ENCODE assay signal across 27 cellular contexts in the genomic region with DNA sequence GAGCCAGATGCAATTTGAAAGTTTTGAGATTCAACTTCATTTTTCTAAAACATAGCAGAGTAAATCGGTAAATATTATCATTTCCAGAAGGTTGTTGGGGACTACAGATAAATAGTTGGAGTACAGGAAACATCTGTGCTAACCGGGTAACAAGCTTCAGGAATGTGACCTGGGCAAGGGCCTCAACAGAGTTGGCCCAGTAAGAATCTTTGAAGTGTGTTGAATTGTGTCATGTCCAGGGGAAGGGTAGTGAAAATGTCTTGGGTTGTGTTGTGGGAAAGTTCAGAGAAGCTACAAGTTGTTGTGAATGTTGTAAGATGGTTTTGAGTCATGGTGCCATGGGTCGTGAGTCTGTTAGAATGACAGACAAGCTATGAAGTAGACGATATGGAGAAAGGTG. TPM values are rescaled to one million over a fixed set of nuclear protein-coding genes. Genes with fewer than 3 reads are reported as not detected.
DNase-seq lines count a peak whose midpoint lies in the region; TF ChIP-seq lines count a peak whose summit lies in the region.
"Had no signal": no experiment of that assay in that cellular context is flagged by ENCODE, and none has a peak within 500 bp of the region (broad histone marks: within the 10 kb centered on the region; RNA-seq: fewer than 3 reads in every experiment).

No MANE protein-coding gene starts in this region.

- peaks cover 0 to 54% (median 24%) of the 10 kb centered on the region in 4 donors for H3K36me3 ChIP-seq in transverse colon
- H3K36me3 ChIP-seq in MM.1S (replicated peaks; ENCODE audit: insufficient read depth, low read length) = no peaks in the 10 kb centered on the region; the same call in 1 of the 2 replicates
- H3K36me3 ChIP-seq: ovary had no signal

- no peak for DNase-seq in activated CD4-positive, alpha-beta memory T cell treated with anti-CD3 and anti-CD28 coated beads for 36 hours
- DNase-seq in activated CD4-positive, alpha-beta memory T cell treated with anti-CD3 and anti-CD28 coated beads, Interleukin-2, amount 10 ng/mL, durations not matched to agents 7 days and 5 days = no peak
- peak; percentile 89 for DNase-seq in choroid plexus epithelial cell (ENCODE audit: low read depth)
- peak; percentile 72 for DNase-seq in glomerular endothelial cell (ENCODE audit: extremely low read depth, low read depth, low spot score)
- DNase-seq in transverse colon = no peak
- DNase-seq in MM.1S = no peak
- no peak for DNase-seq in head of caudate nucleus
- no peak for DNase-seq in DMS 273 (lab: John Stamatoyannopoulos, UW; ENCODE audit: unreplicated experiment)
- DNase-seq: activated CD8-positive, alpha-beta T cell treated with anti-CD3 and anti-CD28 coated beads for 36 hours; body of pancreas; CD8-positive, alpha-beta memory T cell; effector CD4-positive, alpha-beta T cell; gastrocnemius medialis; H7; hypothalamus; Karpas-422; left ventricle myocardium superior; natural killer cell; NCI-H1694; ovary; right cardiac atrium; SK-N-SH; stimulated activated CD4-positive, alpha-beta T cell treated with anti-CD3 and anti-CD28 coated beads, Interleukin-2, amount 100 ng/mL, for 48 hours; upper lobe of right lung had no signal

- H4K20me1 ChIP-seq in MM.1S (ENCODE audit: insufficient read depth, low read length) = no peaks in the 10 kb centered on the region

- intact Hi-C loops in activated CD4-positive, alpha-beta memory T cell treated with anti-CD3 and anti-CD28 coated beads for 36 hours (cut with micrococcal nuclease) = no loop called here
- intact Hi-C loops in transverse colon (cut with DNase I; ENCODE audit: low total_unique reads) (no loop called here), head of caudate nucleus (cut with DNase I) (no loop called here)

- H3K9me3 ChIP-seq in transverse colon (no peaks in the 10 kb centered on the region), MM.1S (replicated peaks; ENCODE audit: insufficient read depth, low read length) (no peaks in the 10 kb centered on the region)
- H3K9me3 ChIP-seq: body of pancreas, gastrocnemius medialis, ovary, SK-N-SH, upper lobe of right lung had no signal

- no peak overlapping the region for H3K4me3 Mint-ChIP-seq in activated CD4-positive, alpha-beta memory T cell treated with anti-CD3 and anti-CD28 coated beads for 36 hours
- H3K4me3 Mint-ChIP-seq in activated CD4-positive, alpha-beta memory T cell treated with anti-CD3 and anti-CD28 coated beads, Interleukin-2, amount 10 ng/mL, durations not matched to agents 7 days and 5 days = no peak overlapping the region
- H3K4me3 Mint-ChIP-seq: activated CD8-positive, alpha-beta T cell treated with anti-CD3 and anti-CD28 coated beads for 36 hours; natural killer cell; T-helper 1 cell treated with Interleukin-12 subunit alpha and Interleukin-12 subunit beta and Interleukin-4 antibody, amounts not matched to agents 30 μg/mL and 1 μg/mL, for 36 hours had no signal

- H3K27ac Mint-ChIP-seq in activated CD4-positive, alpha-beta memory T cell treated with anti-CD3 and anti-CD28 coated beads for 36 hours = peak overlapping the region; percentile 1
- H3K27ac Mint-ChIP-seq in activated CD4-positive, alpha-beta memory T cell treated with anti-CD3 and anti-CD28 coated beads, Interleukin-2, amount 10 ng/mL, durations not matched to agents 7 days and 5 days = no peak overlapping the region
- H3K27ac Mint-ChIP-seq: activated CD8-positive, alpha-beta T cell treated with anti-CD3 and anti-CD28 coated beads for 36 hours; T-helper 1 cell treated with Interleukin-12 subunit alpha and Interleukin-12 subunit beta and Interleukin-4 antibody, amounts not matched to agents 30 μg/mL and 1 μg/mL, for 36 hours had no signal

- H3F3A ChIP-seq in MM.1S (ENCODE audit: insufficient read depth, low read length) = no peaks in the 10 kb centered on the region

- no peak overlapping the region for H3K9ac ChIP-seq in MM.1S (ENCODE audit: low read length)
- H3K9ac ChIP-seq: SK-N-SH had no signal

- H3K9me3 Mint-ChIP-seq in activated CD4-positive, alpha-beta memory T cell treated with anti-CD3 and anti-CD28 coated beads for 36 hours = no peaks in the 10 kb centered on the region
- H3K9me3 Mint-ChIP-seq in activated CD4-positive, alpha-beta memory T cell treated with anti-CD3 and anti-CD28 coated beads, Interleukin-2, amount 10 ng/mL, durations not matched to agents 7 days and 5 days = no peaks in the 10 kb centered on the region
- H3K9me3 Mint-ChIP-seq: activated CD8-positive, alpha-beta T cell treated with anti-CD3 and anti-CD28 coated beads for 36 hours; CD8-positive, alpha-beta memory T cell; natural killer cell; T-helper 1 cell treated with Interleukin-12 subunit alpha and Interleukin-12 subunit beta and Interleukin-4 antibody, amounts not matched to agents 30 μg/mL and 1 μg/mL, for 36 hours had no signal

- H3K27me3 ChIP-seq in transverse colon (no peaks in the 10 kb centered on the region), MM.1S (replicated peaks; ENCODE audit: insufficient read depth, low read length) (no peaks in the 10 kb centered on the region)
- H3K27me3 ChIP-seq: body of pancreas, gastrocnemius medialis, ovary, upper lobe of right lung had no signal

- H2AFZ ChIP-seq in MM.1S (ENCODE audit: low read length) = no peak overlapping the region

- in situ Hi-C loops in transverse colon (cut with MboI; ENCODE audit: low pct_ligation_motif_present in 1 of 4, low pct_unique_long_range_greater_than_20kb in 1 of 4, low sequenced_read_pairs in 3 of 4) = no loop called here

- WGBS in transverse colon (ENCODE audit: low coverage in 1 of 2), 2 donors = 79 to 88% methylated on average over 2 to 4 of the region's 4 CpGs

- no peak for TF ChIP-seq POLR2A in transverse colon (IDR thresholded peaks at IDR 0.05)

- CTCF ChIA-PET in activated CD4-positive, alpha-beta memory T cell treated with anti-CD3 and anti-CD28 coated beads for 36 hours (lab: Charles Lee) = interaction anchor here (1.0 to 1.5 kb wide), 2 partner anchors 12 to 35 kb away, joined by 3 to 4 read pairs; no protein-coding TSS in a partner anchor
- CTCF ChIA-PET in activated CD4-positive, alpha-beta memory T cell treated with anti-CD3 and anti-CD28 coated beads, Interleukin-2, amount 10 ng/mL, durations not matched to agents 7 days and 5 days (lab: Charles Lee) = no interaction called here

- no peak overlapping the region for H3K4me2 ChIP-seq in MM.1S (ENCODE audit: low read depth, low read length)
- H3K4me2 ChIP-seq: SK-N-SH had no signal

- H3K4me1 Mint-ChIP-seq in activated CD4-positive, alpha-beta memory T cell treated with anti-CD3 and anti-CD28 coated beads for 36 hours (ENCODE audit: low read depth) = peaks cover 4% of the 10 kb centered on the region
- peaks cover 16% of the 10 kb centered on the region for H3K4me1 Mint-ChIP-seq in activated CD4-positive, alpha-beta memory T cell treated with anti-CD3 and anti-CD28 coated beads, Interleukin-2, amount 10 ng/mL, durations not matched to agents 7 days and 5 days

- peaks cover 41% of the 10 kb centered on the region for H3K36me3 Mint-ChIP-seq in activated CD4-positive, alpha-beta memory T cell treated with anti-CD3 and anti-CD28 coated beads for 36 hours
- H3K36me3 Mint-ChIP-seq in activated CD4-positive, alpha-beta memory T cell treated with anti-CD3 and anti-CD28 coated beads, Interleukin-2, amount 10 ng/mL, durations not matched to agents 7 days and 5 days (ENCODE audit: low read depth) = peaks cover 58% of the 10 kb centered on the region

- TF ChIP-seq CTCF in choroid plexus epithelial cell (conservative IDR thresholded peaks at IDR 0.05; ENCODE audit: low read depth, low read length) (no peak), transverse colon (IDR thresholded peaks at IDR 0.05) (no peak), MM.1S (IDR thresholded peaks at IDR 0.05; ENCODE audit: low read length) (no peak)

- no peaks in the 10 kb centered on the region for H3K9me2 ChIP-seq in MM.1S (replicated peaks; ENCODE audit: insufficient read depth, low read length)
- H3K9me2 ChIP-seq: SK-N-SH had no signal

- POLR2A ChIA-PET in activated CD4-positive, alpha-beta memory T cell treated with anti-CD3 and anti-CD28 coated beads for 36 hours (lab: Charles Lee) = no interaction called here
- POLR2A ChIA-PET in activated CD4-positive, alpha-beta memory T cell treated with anti-CD3 and anti-CD28 coated beads, Interleukin-2, amount 10 ng/mL, durations not matched to agents 7 days and 5 days (lab: Charles Lee) = no interaction called here

- H3K4me3 ChIP-seq in choroid plexus epithelial cell (ENCODE audit: low read depth, low read length) (no peak overlapping the region), transverse colon (no peak overlapping the region), MM.1S (ENCODE audit: low read length) (no peak overlapping the region)
- H3K4me3 ChIP-seq: body of pancreas, gastrocnemius medialis, ovary, upper lobe of right lung had no signal

- H3K4me1 ChIP-seq in transverse colon (no peaks in the 10 kb centered on the region), MM.1S (ENCODE audit: low read length) (no peaks in the 10 kb centered on the region)
- H3K4me1 ChIP-seq: body of pancreas, gastrocnemius medialis had no signal

- TF ChIP-seq EP300 in transverse colon (IDR thresholded peaks at IDR 0.05; ENCODE audit: low read depth) = no peak

- H3K27ac ChIP-seq in transverse colon (peak overlapping the region; percentile 10 to 43 (median 36)), MM.1S (ENCODE audit: low read length) (no peak overlapping the region)
- H3K27ac ChIP-seq: 22Rv1, body of pancreas, epithelial cell of prostate, gastrocnemius medialis, upper lobe of right lung had no signal

- no peaks in the 10 kb centered on the region for H3K27me3 Mint-ChIP-seq in activated CD4-positive, alpha-beta memory T cell treated with anti-CD3 and anti-CD28 coated beads for 36 hours
- no peaks in the 10 kb centered on the region for H3K27me3 Mint-ChIP-seq in activated CD4-positive, alpha-beta memory T cell treated with anti-CD3 and anti-CD28 coated beads, Interleukin-2, amount 10 ng/mL, durations not matched to agents 7 days and 5 days
- H3K27me3 Mint-ChIP-seq: activated CD8-positive, alpha-beta T cell treated with anti-CD3 and anti-CD28 coated beads for 36 hours; CD8-positive, alpha-beta memory T cell had no signal

- H3K79me2 ChIP-seq in MM.1S (ENCODE audit: low read length) = peaks cover 3% of the 10 kb centered on the region; the same call in 1 of the 2 replicates

RNA-seq across cellular contexts. Expression of a gene that starts 35.7 kb away (rescaled TPM):
- 100 to 1,000 TPM; 181 to 194 TPM for total RNA-seq in activated CD4-positive, alpha-beta memory T cell treated with anti-CD3 and anti-CD28 coated beads for 36 hours
- 100 to 1,000 TPM; 139 to 142 TPM for total RNA-seq in activated CD4-positive, alpha-beta memory T cell treated with anti-CD3 and anti-CD28 coated beads, Interleukin-2, amount 10 ng/mL, durations not matched to agents 7 days and 5 days
- total RNA-seq in glomerular endothelial cell (54.4 and 78.0 TPM in 2 replicates), transverse colon (100 to 1,000 TPM; 106 to 377 (median 281) TPM)

Comparison
In these comparisons a context has a peak if more than half of its experiments do, and no peak if none do; other contexts are left out.
1. DNase-seq: peak in choroid plexus epithelial cell (single experiment) and glomerular endothelial cell (single experiment); none in activated CD4-positive, alpha-beta memory T cell treated with anti-CD3 and anti-CD28 coated beads for 36 hours (single experiment), activated CD4-positive, alpha-beta memory T cell treated with anti-CD3 and anti-CD28 coated beads, Interleukin-2, amount 10 ng/mL, durations not matched to agents 7 days and 5 days (single experiment), transverse colon (single experiment), MM.1S (single experiment), head of caudate nucleus (0 of 42) and DMS 273 (single experiment).